ENCODE assay signal across 18 cellular contexts in the genomic region with DNA sequence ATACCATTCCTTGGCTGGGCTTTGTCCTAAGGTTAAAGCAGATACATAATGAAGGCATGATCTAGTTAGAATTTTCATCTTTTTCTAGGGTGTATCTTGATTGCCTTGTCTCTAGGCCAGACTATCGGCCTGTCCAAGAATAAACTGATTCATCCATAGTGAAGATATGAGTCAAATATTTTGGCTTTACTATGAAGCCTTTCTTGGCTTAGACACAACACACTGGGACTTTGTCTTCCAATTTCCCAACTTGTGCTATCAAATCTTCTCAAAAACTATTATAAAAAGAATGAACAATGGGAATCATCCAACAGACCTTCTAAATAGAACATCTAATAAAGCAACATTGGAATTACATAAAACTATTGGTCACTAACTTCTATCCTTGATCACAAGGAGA.
A peak's percentile ranks its signal among the peaks of the same experiment; 100 is the strongest.
DNase-seq lines count a peak whose midpoint lies in the region; ATAC-seq and TF ChIP-seq lines count a peak whose summit lies in the region.
"Had no signal": no experiment of that assay in that cellular context is flagged by ENCODE, and none has a peak within 500 bp of the region (broad histone marks: within the 10 kb centered on the region; RNA-seq: fewer than 3 reads in every experiment).

No MANE protein-coding gene starts in this region.

- no peaks in the 10 kb centered on the region for H3K9me3 ChIP-seq in MM.1S (replicated peaks; ENCODE audit: insufficient read depth, low read length)
- H3K9me3 ChIP-seq: lower lobe of right lung, tibial artery had no signal

- no peaks in the 10 kb centered on the region for H3K27me3 ChIP-seq in MM.1S (replicated peaks; ENCODE audit: insufficient read depth, low read length)
- H3K27me3 ChIP-seq: tibial artery had no signal

- no peaks in the 10 kb centered on the region for H3K9me2 ChIP-seq in MM.1S (replicated peaks; ENCODE audit: insufficient read depth, low read length)

- H3K79me2 ChIP-seq in MM.1S (ENCODE audit: low read length) = no peaks in the 10 kb centered on the region

- no peaks in the 10 kb centered on the region for H4K20me1 ChIP-seq in MM.1S (ENCODE audit: insufficient read depth, low read length)

- in situ Hi-C loops in SK-MEL-5 (cut with HindIII; ENCODE audit: low pct_unique_long_range_greater_than_20kb, low sequenced_read_pairs) = no loop called here

- H3K4me1 ChIP-seq in MM.1S (ENCODE audit: low read length) = no peaks in the 10 kb centered on the region
- H3K4me1 ChIP-seq: lower lobe of right lung had no signal

- no peak overlapping the region for H3K27ac ChIP-seq in MM.1S (ENCODE audit: low read length)
- H3K27ac ChIP-seq: epithelial cell of prostate, lower lobe of right lung had no signal

- H3K4me2 ChIP-seq in MM.1S (ENCODE audit: low read depth, low read length) = no peak overlapping the region

- H3F3A ChIP-seq in MM.1S (ENCODE audit: insufficient read depth, low read length) = no peaks in the 10 kb centered on the region

- DNase-seq in GM04504 (ENCODE audit: low read depth) (peak; percentile 53), SK-MEL-5 (ENCODE audit: low read depth, low spot score) (peak; percentile 26), fibroblast of pulmonary artery (ENCODE audit: low read depth) (peak; percentile 76), stromal cell of bone marrow (ENCODE audit: low read depth) (peak; percentile 78), MM.1S (no peak), A172 (ENCODE audit: low spot score) (no peak)
- DNase-seq: activated B cell treated with CpG ODN at 0.5 μM for 24 hours; activated naive CD4-positive, alpha-beta T cell treated with anti-CD3 and anti-CD28 coated beads, Interleukin-2, amount 10 ng/mL, durations not matched to agents 7 days and 5 days; COR-L47; GOT3; lower lobe of right lung; NCI-H1436 treated with DMSO at 0.1 percent for 48 hours; NCI-H510A; stimulated activated CD4-positive, alpha-beta T cell treated with anti-CD3 and anti-CD28 coated beads, Interleukin-2, amount 100 ng/mL, for 24 hours had no signal

- no peak overlapping the region for H2AFZ ChIP-seq in MM.1S (ENCODE audit: low read length)

- H3K4me3 ChIP-seq in fibroblast of pulmonary artery (replicated peaks; ENCODE audit: low read depth, low read length) = no peak overlapping the region
- H3K4me3 ChIP-seq in MM.1S (ENCODE audit: low read length) = no peak overlapping the region
- H3K4me3 ChIP-seq: lower lobe of right lung, tibial artery had no signal

- no peaks in the 10 kb centered on the region for H3K36me3 ChIP-seq in MM.1S (replicated peaks; ENCODE audit: insufficient read depth, low read length)
- H3K36me3 ChIP-seq: lower lobe of right lung, tibial artery had no signal

- H3K9ac ChIP-seq in MM.1S (ENCODE audit: low read length) = no peak overlapping the region

- no peak for ATAC-seq in HG03039 (IDR thresholded peaks at IDR 0.05; ENCODE audit: unreplicated experiment)
- ATAC-seq: lower lobe of right lung; natural killer cell treated with Interleukin-12 subunit alpha and Interleukin-12 subunit beta and Interleukin-15 and Interleukin-18, amount 100 ng/mL, for 72 hours had no signal

- TF ChIP-seq CTCF in fibroblast of pulmonary artery (IDR thresholded peaks at IDR 0.05; ENCODE audit: low read length, missing control alignments) = no peak
- TF ChIP-seq CTCF in MM.1S (IDR thresholded peaks at IDR 0.05; ENCODE audit: low read length) = no peak

Comparison
In these comparisons a context has a peak if more than half of its experiments do, and no peak if none do; other contexts are left out.
1. DNase-seq: peak in GM04504 (single experiment), SK-MEL-5 (single experiment), fibroblast of pulmonary artery (single experiment) and stromal cell of bone marrow (single experiment); none in MM.1S (single experiment) and A172 (single experiment).